ENCODE assay signal across 1 cellular context in the genomic region with DNA sequence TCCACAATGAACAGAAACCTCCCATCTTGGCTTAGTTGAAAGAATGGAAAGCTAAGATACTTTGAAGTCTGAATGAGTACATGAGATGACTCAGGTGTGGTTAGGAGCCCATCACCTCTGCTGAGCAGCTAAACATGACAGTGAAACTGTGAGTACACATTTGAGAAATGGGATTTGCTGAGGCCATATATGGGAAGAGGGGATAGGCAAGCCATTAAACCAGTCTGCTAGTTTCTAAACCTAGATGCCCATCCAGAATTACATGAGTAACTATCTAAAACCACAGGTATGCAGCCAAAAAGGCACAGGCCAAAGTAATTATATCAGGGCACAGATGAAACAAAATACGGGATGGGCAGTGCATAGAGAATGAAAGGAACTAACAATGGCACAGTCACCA.
A peak's percentile ranks its signal among the peaks of the same experiment; 100 is the strongest.
TF ChIP-seq lines count a peak whose summit lies in the region.

No MANE protein-coding gene starts in this region.

TF ChIP-seq in HCT116, 20 proteins besides CTCF, POLR2A, EP300 and RAD21:
- TF ChIP-seq EZH2 (IDR thresholded peaks at IDR 0.05) (no peak), ELF1 (IDR thresholded peaks at IDR 0.05; ENCODE audit: borderline replicate concordance, low read depth) (no peak), FOSL1 (IDR thresholded peaks at IDR 0.05; ENCODE audit: low read depth) (peak; percentile 27; the same call in 1 of the 2 replicates), JUND (IDR thresholded peaks at IDR 0.05) (peak; percentile 39; the same call in 1 of the 2 replicates), SIN3A (IDR thresholded peaks at IDR 0.05; ENCODE audit: low read depth) (no peak), EGR1 (IDR thresholded peaks at IDR 0.05; ENCODE audit: low read depth) (no peak), YY1 (IDR thresholded peaks at IDR 0.05; ENCODE audit: extremely low read depth, insufficient replicate concordance, low read depth, low read length) (no peak), SRF (IDR thresholded peaks at IDR 0.05; ENCODE audit: low read depth) (peak; percentile 71), SP1 (IDR thresholded peaks at IDR 0.05; ENCODE audit: low read depth) (no peak)
- TF ChIP-seq, protein P1, sequence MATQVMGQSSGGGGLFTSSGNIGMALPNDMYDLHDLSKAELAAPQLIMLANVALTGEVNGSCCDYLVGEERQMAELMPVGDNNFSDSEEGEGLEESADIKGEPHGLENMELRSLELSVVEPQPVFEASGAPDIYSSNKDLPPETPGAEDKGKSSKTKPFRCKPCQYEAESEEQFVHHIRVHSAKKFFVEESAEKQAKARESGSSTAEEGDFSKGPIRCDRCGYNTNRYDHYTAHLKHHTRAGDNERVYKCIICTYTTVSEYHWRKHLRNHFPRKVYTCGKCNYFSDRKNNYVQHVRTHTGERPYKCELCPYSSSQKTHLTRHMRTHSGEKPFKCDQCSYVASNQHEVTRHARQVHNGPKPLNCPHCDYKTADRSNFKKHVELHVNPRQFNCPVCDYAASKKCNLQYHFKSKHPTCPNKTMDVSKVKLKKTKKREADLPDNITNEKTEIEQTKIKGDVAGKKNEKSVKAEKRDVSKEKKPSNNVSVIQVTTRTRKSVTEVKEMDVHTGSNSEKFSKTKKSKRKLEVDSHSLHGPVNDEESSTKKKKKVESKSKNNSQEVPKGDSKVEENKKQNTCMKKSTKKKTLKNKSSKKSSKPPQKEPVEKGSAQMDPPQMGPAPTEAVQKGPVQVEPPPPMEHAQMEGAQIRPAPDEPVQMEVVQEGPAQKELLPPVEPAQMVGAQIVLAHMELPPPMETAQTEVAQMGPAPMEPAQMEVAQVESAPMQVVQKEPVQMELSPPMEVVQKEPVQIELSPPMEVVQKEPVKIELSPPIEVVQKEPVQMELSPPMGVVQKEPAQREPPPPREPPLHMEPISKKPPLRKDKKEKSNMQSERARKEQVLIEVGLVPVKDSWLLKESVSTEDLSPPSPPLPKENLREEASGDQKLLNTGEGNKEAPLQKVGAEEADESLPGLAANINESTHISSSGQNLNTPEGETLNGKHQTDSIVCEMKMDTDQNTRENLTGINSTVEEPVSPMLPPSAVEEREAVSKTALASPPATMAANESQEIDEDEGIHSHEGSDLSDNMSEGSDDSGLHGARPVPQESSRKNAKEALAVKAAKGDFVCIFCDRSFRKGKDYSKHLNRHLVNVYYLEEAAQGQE (IDR thresholded peaks at IDR 0.05; ENCODE audit: low read depth), result no peak
- TF ChIP-seq, protein P2, sequence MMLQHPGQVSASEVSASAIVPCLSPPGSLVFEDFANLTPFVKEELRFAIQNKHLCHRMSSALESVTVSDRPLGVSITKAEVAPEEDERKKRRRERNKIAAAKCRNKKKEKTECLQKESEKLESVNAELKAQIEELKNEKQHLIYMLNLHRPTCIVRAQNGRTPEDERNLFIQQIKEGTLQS (IDR thresholded peaks at IDR 0.05), result no peak
- TF ChIP-seq, protein P3, sequence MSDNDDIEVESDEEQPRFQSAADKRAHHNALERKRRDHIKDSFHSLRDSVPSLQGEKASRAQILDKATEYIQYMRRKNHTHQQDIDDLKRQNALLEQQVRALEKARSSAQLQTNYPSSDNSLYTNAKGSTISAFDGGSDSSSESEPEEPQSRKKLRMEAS (IDR thresholded peaks at IDR 0.05), result no peak
